14 cellular contexts compared by ENCODE assay signal in the genomic region with DNA sequence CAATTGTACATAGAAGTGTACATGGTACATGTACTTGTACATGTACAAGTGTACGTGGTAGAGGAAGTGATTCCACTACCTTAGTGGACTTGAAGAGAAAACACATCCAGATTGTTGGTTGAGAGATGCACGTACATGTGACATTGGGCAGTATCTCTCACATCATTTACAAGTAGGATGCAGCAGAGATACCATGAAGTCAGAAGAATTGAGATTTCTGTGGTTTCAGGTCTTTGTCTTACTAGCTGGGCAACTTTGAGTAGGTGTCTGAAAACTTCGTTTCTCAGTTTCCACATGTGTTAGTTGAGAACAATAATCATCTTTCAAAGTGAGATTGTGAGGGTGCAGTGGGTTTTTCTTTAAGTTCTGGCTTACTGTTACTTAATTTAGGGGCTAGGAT. TPM values are rescaled to one million over a fixed set of nuclear protein-coding genes. Genes with fewer than 3 reads are reported as not detected.
DNase-seq lines count a peak whose midpoint lies in the region; ATAC-seq, FAIRE-seq and TF ChIP-seq lines count a peak whose summit lies in the region.
"Had no signal": no experiment of that assay in that cellular context is flagged by ENCODE, and none has a peak within 500 bp of the region (broad histone marks: within the 10 kb centered on the region; RNA-seq: fewer than 3 reads in every experiment).

No MANE protein-coding gene starts in this region.

- no peak overlapping the region for H3K27ac ChIP-seq in CD4-positive, alpha-beta memory T cell (ENCODE audit: low read depth, low read length)
- H3K27ac ChIP-seq: BLaER1 treated with 17β-estradiol and CSF1 and Interleukin-3, amounts not matched to agents 10 nM and 100 nM; right lobe of liver had no signal

- no peak for TF ChIP-seq POLR2A in GM12891 (IDR thresholded peaks at IDR 0.05; ENCODE audit: low read depth, low read length)

- POLR2A ChIA-PET in CD4-positive, alpha-beta memory T cell (lab: Charles Lee; ENCODE audit: partially characterized antibody) = no interaction called here

- no peaks in the 10 kb centered on the region for H3K9me3 ChIP-seq in CD4-positive, alpha-beta memory T cell (ENCODE audit: control insufficient read depth in 1 of 2, low read length in 2 of 2)
- H3K9me3 ChIP-seq: BLaER1 treated with 17β-estradiol and CSF1 and Interleukin-3, amounts not matched to agents 10 nM and 100 nM; right lobe of liver had no signal

- H3K36me3 ChIP-seq in CD4-positive, alpha-beta memory T cell (ENCODE audit: insufficient read depth, low read length) = no peaks in the 10 kb centered on the region
- H3K36me3 ChIP-seq: BLaER1 treated with 17β-estradiol and CSF1 and Interleukin-3, amounts not matched to agents 10 nM and 100 nM; right lobe of liver had no signal

- H3K4me3 ChIP-seq in CD4-positive, alpha-beta memory T cell (ENCODE audit: low read length in 2 of 2) = no peak overlapping the region
- H3K4me3 ChIP-seq: BLaER1 treated with 17β-estradiol and CSF1 and Interleukin-3, amounts not matched to agents 10 nM and 100 nM; right lobe of liver had no signal

- DNase-seq in GM12891 (ENCODE audit: insufficient read length, low spot score) (no peak), DMS79 (lab: John Stamatoyannopoulos, UW) (no peak), NCI-H526 (lab: John Stamatoyannopoulos, UW) (no peak), NCI-H2081 treated with DMSO at 0.1 percent for 48 hours (lab: John Stamatoyannopoulos, UW) (no peak)
- no peak for DNase-seq in CD4-positive, alpha-beta memory T cell
- DNase-seq: Kasumi-1, NCI-H774, right lobe of liver had no signal

- H3K27me3 ChIP-seq in CD4-positive, alpha-beta memory T cell (ENCODE audit: insufficient read depth, low read length) = no peaks in the 10 kb centered on the region
- H3K27me3 ChIP-seq: BLaER1 treated with 17β-estradiol and CSF1 and Interleukin-3, amounts not matched to agents 10 nM and 100 nM; right lobe of liver had no signal

- H3K4me3 Mint-ChIP-seq in CD4-positive, alpha-beta memory T cell = no peak overlapping the region

- H3K4me1 Mint-ChIP-seq in CD4-positive, alpha-beta memory T cell = peaks cover 2 to 9% (median 3%) of the 10 kb centered on the region in 4 donors

- H3K36me3 Mint-ChIP-seq in CD4-positive, alpha-beta memory T cell = no peaks in the 10 kb centered on the region

- H3K27ac Mint-ChIP-seq in CD4-positive, alpha-beta memory T cell = peak overlapping the region in 1 of 7 donors; percentile 25

- intact Hi-C loops in CD4-positive, alpha-beta memory T cell (cut with micrococcal nuclease) = loop anchor here (5.0 kb wide), 1 partner anchor 1877 kb away; no protein-coding TSS in a partner anchor

- CTCF ChIA-PET in CD4-positive, alpha-beta memory T cell (lab: Charles Lee; ENCODE audit: partially characterized antibody) = interaction anchor here (0.8 kb wide), 1 partner anchor 270 kb away, joined by 4 read pairs; a partner anchor contains a TSS

- peaks cover 2 to 3% of the 10 kb centered on the region in 2 donors for H3K27me3 Mint-ChIP-seq in CD4-positive, alpha-beta memory T cell

- H3K4me1 ChIP-seq in CD4-positive, alpha-beta memory T cell (ENCODE audit: insufficient read depth, low read length) = no peaks in the 10 kb centered on the region
- H3K4me1 ChIP-seq: right lobe of liver had no signal

- peak; percentile 88 for FAIRE-seq in GM12891 (lab: Jason Lieb, UNC)
- FAIRE-seq: colon had no signal

- peak; percentile 90 for ATAC-seq in GM19043 (IDR thresholded peaks at IDR 0.05; ENCODE audit: low read depth, unreplicated experiment)
- ATAC-seq in HG02678 (IDR thresholded peaks at IDR 0.05; ENCODE audit: unreplicated experiment) = peak; percentile 97
- ATAC-seq in HG03469 (IDR thresholded peaks at IDR 0.05; ENCODE audit: unreplicated experiment) = peak; percentile 87

- no peaks in the 10 kb centered on the region for H3K9me3 Mint-ChIP-seq in CD4-positive, alpha-beta memory T cell

TF ChIP-seq in GM12891, 5 proteins besides CTCF, POLR2A, EP300 and RAD21:
- TF ChIP-seq SPI1 (IDR thresholded peaks at IDR 0.05; ENCODE audit: low read depth, low read length) (peak; percentile 67), POLR2AphosphoS5 (IDR thresholded peaks at IDR 0.05; ENCODE audit: low read depth, low read length) (no peak), TAF1 (IDR thresholded peaks at IDR 0.05; ENCODE audit: low read depth, low read length) (no peak)

RNA-seq across cellular contexts. Expression of a gene that starts 21.5 kb away (rescaled TPM):
- polyA plus RNA-seq in GM12891 (2012; ENCODE audit: low read depth, missing spikeins) = 3.2 TPM
- total RNA-seq in CD4-positive, alpha-beta memory T cell = 1 to 10 TPM; 5.7 to 6.1 TPM
- polyA plus RNA-seq in CD4-positive, alpha-beta memory T cell = under 1 TPM in 1 of 2 donors, not detected in 1; 0.29 TPM

RNA-seq across cellular contexts. Expression of a gene that starts 44.7 kb away (rescaled TPM):
- polyA plus RNA-seq in GM12891 (2012; ENCODE audit: low read depth, missing spikeins) = not detected
- total RNA-seq in CD4-positive, alpha-beta memory T cell = not detected
- not detected for polyA plus RNA-seq in CD4-positive, alpha-beta memory T cell
- total RNA-seq: glomerular endothelial cell, right lobe of liver had no signal
